1 cellular context compared by ENCODE assay signal in genomic region chr10:100902622-100903021, GRCh38.
A peak's percentile ranks its signal among the peaks of the same experiment; 100 is the strongest.
TF ChIP-seq lines count a peak whose summit lies in the region.

No MANE protein-coding gene starts in this region.

TF ChIP-seq in HepG2, 621 proteins besides CTCF, POLR2A, EP300 and RAD21 (continued from another document and continues in another):
- TF ChIP-seq, protein P1, sequence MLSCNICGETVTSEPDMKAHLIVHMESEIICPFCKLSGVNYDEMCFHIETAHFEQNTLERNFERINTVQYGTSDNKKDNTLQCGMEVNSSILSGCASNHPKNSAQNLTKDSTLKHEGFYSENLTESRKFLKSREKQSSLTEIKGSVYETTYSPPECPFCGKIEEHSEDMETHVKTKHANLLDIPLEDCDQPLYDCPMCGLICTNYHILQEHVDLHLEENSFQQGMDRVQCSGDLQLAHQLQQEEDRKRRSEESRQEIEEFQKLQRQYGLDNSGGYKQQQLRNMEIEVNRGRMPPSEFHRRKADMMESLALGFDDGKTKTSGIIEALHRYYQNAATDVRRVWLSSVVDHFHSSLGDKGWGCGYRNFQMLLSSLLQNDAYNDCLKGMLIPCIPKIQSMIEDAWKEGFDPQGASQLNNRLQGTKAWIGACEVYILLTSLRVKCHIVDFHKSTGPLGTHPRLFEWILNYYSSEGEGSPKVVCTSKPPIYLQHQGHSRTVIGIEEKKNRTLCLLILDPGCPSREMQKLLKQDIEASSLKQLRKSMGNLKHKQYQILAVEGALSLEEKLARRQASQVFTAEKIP (CRISPR knock-in tag; IDR thresholded peaks at IDR 0.05; ENCODE audit: borderline replicate concordance): no peak
- TF ChIP-seq ARHGAP35 (CRISPR knock-in tag; IDR thresholded peaks at IDR 0.05; ENCODE audit: borderline replicate concordance) (no peak), FOSL2 (CRISPR knock-in tag; IDR thresholded peaks at IDR 0.05) (0 out of 2 replicates have a peak, but pooled peaks have one; percentile 26), ZBTB4 (CRISPR knock-in tag; IDR thresholded peaks at IDR 0.05; ENCODE audit: borderline replicate concordance) (no peak), HOXA9 (CRISPR knock-in tag; IDR thresholded peaks at IDR 0.05; ENCODE audit: borderline replicate concordance) (no peak), ETV5 (CRISPR knock-in tag; IDR thresholded peaks at IDR 0.05; ENCODE audit: borderline replicate concordance) (no peak), ZNF780A (CRISPR knock-in tag; IDR thresholded peaks at IDR 0.05) (no peak), RXRB (CRISPR knock-in tag; IDR thresholded peaks at IDR 0.05; ENCODE audit: borderline replicate concordance) (peak; percentile 42), ATF7 (IDR thresholded peaks at IDR 0.05) (no peak), ATF7 (CRISPR knock-in tag; IDR thresholded peaks at IDR 0.05) (no peak), STAG1 (CRISPR knock-in tag; IDR thresholded peaks at IDR 0.05) (no peak), ZNF747 (CRISPR knock-in tag; IDR thresholded peaks at IDR 0.05; ENCODE audit: borderline replicate concordance) (no peak), SP5 (CRISPR knock-in tag; IDR thresholded peaks at IDR 0.05; ENCODE audit: borderline replicate concordance, low read depth) (no peak), ZNF549 (CRISPR knock-in tag; IDR thresholded peaks at IDR 0.05) (no peak), PBX2 (CRISPR knock-in tag; IDR thresholded peaks at IDR 0.05) (no peak), SALL1 (CRISPR knock-in tag; IDR thresholded peaks at IDR 0.05) (0 out of 2 replicates have a peak, but pooled peaks have one; percentile 29), WIZ (CRISPR knock-in tag; IDR thresholded peaks at IDR 0.05) (no peak), HOXA7 (CRISPR knock-in tag; IDR thresholded peaks at IDR 0.05) (no peak), CCDC6 (CRISPR knock-in tag; IDR thresholded peaks at IDR 0.05) (no peak), ZNF878 (CRISPR knock-in tag; IDR thresholded peaks at IDR 0.05) (no peak), ZNF619 (CRISPR knock-in tag; IDR thresholded peaks at IDR 0.05) (no peak), PATZ1 (CRISPR knock-in tag; IDR thresholded peaks at IDR 0.05) (peak; percentile 19; the same call in 1 of the 2 replicates), GZF1 (CRISPR knock-in tag; IDR thresholded peaks at IDR 0.05) (no peak), HMG20B (CRISPR knock-in tag; conservative IDR thresholded peaks at IDR 0.05) (no peak), ZNF724P (CRISPR knock-in tag; IDR thresholded peaks at IDR 0.05; ENCODE audit: borderline replicate concordance) (no peak), RORA (CRISPR knock-in tag; IDR thresholded peaks at IDR 0.05) (no peak), ZNF775 (CRISPR knock-in tag; IDR thresholded peaks at IDR 0.05; ENCODE audit: borderline replicate concordance) (no peak), SNAPC5 (CRISPR knock-in tag; IDR thresholded peaks at IDR 0.05; ENCODE audit: borderline replicate concordance) (no peak), NR2F6 (IDR thresholded peaks at IDR 0.05) (peak; percentile 88), NR2F6 (CRISPR knock-in tag; IDR thresholded peaks at IDR 0.05) (peak; percentile 90), SIX4 (CRISPR knock-in tag; IDR thresholded peaks at IDR 0.05) (no peak), ZFP41 (CRISPR knock-in tag; IDR thresholded peaks at IDR 0.05; ENCODE audit: borderline replicate concordance) (no peak), FOXC1 (CRISPR knock-in tag; IDR thresholded peaks at IDR 0.05; ENCODE audit: borderline replicate concordance) (no peak), SNAI1 (CRISPR knock-in tag; IDR thresholded peaks at IDR 0.05; ENCODE audit: borderline replicate concordance) (no peak), RARA (CRISPR knock-in tag; IDR thresholded peaks at IDR 0.05) (peak; percentile 65), ZNF234 (CRISPR knock-in tag; conservative IDR thresholded peaks at IDR 0.05) (no peak), CBX5 (CRISPR knock-in tag; IDR thresholded peaks at IDR 0.05; ENCODE audit: borderline replicate concordance) (peak; percentile 61; the same call in 1 of the 2 replicates), BATF2 (CRISPR knock-in tag; IDR thresholded peaks at IDR 0.05) (no peak)
- TF ChIP-seq, protein P2, sequence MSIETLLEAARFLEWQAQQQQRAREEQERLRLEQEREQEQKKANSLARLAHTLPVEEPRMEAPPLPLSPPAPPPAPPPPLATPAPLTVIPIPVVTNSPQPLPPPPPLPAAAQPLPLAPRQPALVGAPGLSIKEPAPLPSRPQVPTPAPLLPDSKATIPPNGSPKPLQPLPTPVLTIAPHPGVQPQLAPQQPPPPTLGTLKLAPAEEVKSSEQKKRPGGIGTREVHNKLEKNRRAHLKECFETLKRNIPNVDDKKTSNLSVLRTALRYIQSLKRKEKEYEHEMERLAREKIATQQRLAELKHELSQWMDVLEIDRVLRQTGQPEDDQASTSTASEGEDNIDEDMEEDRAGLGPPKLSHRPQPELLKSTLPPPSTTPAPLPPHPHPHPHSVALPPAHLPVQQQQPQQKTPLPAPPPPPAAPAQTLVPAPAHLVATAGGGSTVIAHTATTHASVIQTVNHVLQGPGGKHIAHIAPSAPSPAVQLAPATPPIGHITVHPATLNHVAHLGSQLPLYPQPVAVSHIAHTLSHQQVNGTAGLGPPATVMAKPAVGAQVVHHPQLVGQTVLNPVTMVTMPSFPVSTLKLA (IDR thresholded peaks at IDR 0.05): no peak
- TF ChIP-seq, protein P3, sequence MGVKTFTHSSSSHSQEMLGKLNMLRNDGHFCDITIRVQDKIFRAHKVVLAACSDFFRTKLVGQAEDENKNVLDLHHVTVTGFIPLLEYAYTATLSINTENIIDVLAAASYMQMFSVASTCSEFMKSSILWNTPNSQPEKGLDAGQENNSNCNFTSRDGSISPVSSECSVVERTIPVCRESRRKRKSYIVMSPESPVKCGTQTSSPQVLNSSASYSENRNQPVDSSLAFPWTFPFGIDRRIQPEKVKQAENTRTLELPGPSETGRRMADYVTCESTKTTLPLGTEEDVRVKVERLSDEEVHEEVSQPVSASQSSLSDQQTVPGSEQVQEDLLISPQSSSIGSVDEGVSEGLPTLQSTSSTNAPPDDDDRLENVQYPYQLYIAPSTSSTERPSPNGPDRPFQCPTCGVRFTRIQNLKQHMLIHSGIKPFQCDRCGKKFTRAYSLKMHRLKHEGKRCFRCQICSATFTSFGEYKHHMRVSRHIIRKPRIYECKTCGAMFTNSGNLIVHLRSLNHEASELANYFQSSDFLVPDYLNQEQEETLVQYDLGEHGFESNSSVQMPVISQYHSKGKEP (CRISPR knock-in tag; IDR thresholded peaks at IDR 0.05): no peak
- TF ChIP-seq, protein P4, sequence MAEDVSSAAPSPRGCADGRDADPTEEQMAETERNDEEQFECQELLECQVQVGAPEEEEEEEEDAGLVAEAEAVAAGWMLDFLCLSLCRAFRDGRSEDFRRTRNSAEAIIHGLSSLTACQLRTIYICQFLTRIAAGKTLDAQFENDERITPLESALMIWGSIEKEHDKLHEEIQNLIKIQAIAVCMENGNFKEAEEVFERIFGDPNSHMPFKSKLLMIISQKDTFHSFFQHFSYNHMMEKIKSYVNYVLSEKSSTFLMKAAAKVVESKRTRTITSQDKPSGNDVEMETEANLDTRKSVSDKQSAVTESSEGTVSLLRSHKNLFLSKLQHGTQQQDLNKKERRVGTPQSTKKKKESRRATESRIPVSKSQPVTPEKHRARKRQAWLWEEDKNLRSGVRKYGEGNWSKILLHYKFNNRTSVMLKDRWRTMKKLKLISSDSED (CRISPR knock-in tag; IDR thresholded peaks at IDR 0.05): no peak
- TF ChIP-seq, protein P5, sequence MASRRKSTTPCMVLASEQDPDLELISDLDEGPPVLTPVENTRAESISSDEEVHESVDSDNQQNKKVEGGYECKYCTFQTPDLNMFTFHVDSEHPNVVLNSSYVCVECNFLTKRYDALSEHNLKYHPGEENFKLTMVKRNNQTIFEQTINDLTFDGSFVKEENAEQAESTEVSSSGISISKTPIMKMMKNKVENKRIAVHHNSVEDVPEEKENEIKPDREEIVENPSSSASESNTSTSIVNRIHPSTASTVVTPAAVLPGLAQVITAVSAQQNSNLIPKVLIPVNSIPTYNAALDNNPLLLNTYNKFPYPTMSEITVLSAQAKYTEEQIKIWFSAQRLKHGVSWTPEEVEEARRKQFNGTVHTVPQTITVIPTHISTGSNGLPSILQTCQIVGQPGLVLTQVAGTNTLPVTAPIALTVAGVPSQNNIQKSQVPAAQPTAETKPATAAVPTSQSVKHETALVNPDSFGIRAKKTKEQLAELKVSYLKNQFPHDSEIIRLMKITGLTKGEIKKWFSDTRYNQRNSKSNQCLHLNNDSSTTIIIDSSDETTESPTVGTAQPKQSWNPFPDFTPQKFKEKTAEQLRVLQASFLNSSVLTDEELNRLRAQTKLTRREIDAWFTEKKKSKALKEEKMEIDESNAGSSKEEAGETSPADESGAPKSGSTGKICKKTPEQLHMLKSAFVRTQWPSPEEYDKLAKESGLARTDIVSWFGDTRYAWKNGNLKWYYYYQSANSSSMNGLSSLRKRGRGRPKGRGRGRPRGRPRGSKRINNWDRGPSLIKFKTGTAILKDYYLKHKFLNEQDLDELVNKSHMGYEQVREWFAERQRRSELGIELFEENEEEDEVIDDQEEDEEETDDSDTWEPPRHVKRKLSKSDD (CRISPR knock-in tag; IDR thresholded peaks at IDR 0.05; ENCODE audit: low read depth): no peak
- TF ChIP-seq, protein P6, sequence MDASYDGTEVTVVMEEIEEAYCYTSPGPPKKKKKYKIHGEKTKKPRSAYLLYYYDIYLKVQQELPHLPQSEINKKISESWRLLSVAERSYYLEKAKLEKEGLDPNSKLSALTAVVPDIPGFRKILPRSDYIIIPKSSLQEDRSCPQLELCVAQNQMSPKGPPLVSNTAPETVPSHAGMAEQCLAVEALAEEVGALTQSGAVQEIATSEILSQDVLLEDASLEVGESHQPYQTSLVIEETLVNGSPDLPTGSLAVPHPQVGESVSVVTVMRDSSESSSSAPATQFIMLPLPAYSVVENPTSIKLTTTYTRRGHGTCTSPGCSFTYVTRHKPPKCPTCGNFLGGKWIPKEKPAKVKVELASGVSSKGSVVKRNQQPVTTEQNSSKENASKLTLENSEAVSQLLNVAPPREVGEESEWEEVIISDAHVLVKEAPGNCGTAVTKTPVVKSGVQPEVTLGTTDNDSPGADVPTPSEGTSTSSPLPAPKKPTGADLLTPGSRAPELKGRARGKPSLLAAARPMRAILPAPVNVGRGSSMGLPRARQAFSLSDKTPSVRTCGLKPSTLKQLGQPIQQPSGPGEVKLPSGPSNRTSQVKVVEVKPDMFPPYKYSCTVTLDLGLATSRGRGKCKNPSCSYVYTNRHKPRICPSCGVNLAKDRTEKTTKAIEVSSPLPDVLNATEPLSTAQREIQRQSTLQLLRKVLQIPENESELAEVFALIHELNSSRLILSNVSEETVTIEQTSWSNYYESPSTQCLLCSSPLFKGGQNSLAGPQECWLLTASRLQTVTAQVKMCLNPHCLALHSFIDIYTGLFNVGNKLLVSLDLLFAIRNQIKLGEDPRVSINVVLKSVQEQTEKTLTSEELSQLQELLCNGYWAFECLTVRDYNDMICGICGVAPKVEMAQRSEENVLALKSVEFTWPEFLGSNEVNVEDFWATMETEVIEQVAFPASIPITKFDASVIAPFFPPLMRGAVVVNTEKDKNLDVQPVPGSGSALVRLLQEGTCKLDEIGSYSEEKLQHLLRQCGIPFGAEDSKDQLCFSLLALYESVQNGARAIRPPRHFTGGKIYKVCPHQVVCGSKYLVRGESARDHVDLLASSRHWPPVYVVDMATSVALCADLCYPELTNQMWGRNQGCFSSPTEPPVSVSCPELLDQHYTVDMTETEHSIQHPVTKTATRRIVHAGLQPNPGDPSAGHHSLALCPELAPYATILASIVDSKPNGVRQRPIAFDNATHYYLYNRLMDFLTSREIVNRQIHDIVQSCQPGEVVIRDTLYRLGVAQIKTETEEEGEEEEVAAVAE (CRISPR knock-in tag; IDR thresholded peaks at IDR 0.05; ENCODE audit: borderline replicate concordance): no peak
